In genomic region chr4:76622126-76622525, GRCh38 we compare ENCODE assay signal across 17 cellular contexts.
A peak's percentile ranks its signal among the peaks of the same experiment; 100 is the strongest.
DNase-seq lines count a peak whose midpoint lies in the region; ATAC-seq and TF ChIP-seq lines count a peak whose summit lies in the region.
"Had no signal": no experiment of that assay in that cellular context is flagged by ENCODE, and none has a peak within 500 bp of the region (broad histone marks: within the 10 kb centered on the region; RNA-seq: fewer than 3 reads in every experiment).

No MANE protein-coding gene starts in this region.

- H3K9me3 ChIP-seq in GM23248 (ENCODE audit: low read depth) (no peaks in the 10 kb centered on the region), left lung (no peaks in the 10 kb centered on the region), thoracic aorta (no peaks in the 10 kb centered on the region)
- H3K9me3 ChIP-seq: vagina had no signal

- H3K27ac ChIP-seq in GM23248 (peak overlapping the region; percentile 97), left lung (peak overlapping the region; percentile 58 to 77), thoracic aorta (peak overlapping the region; percentile 82 to 92)
- H3K27ac ChIP-seq: vagina had no signal

- H3K4me1 Mint-ChIP-seq in MCF 10A (ENCODE audit: insufficient read depth, unreplicated experiment) = peaks cover 37% of the 10 kb centered on the region
- no peaks in the 10 kb centered on the region for H3K4me1 Mint-ChIP-seq in activated CD8-positive, alpha-beta T cell treated with anti-CD3 and anti-CD28 coated beads for 36 hours (ENCODE audit: low read depth)
- H3K4me1 Mint-ChIP-seq: B cell had no signal

- no peaks in the 10 kb centered on the region for H3K36me3 Mint-ChIP-seq in MCF 10A (ENCODE audit: insufficient read depth, unreplicated experiment)
- no peaks in the 10 kb centered on the region for H3K36me3 Mint-ChIP-seq in activated CD8-positive, alpha-beta T cell treated with anti-CD3 and anti-CD28 coated beads for 36 hours (ENCODE audit: low read depth)

- POLR2A ChIA-PET in MCF 10A (lab: Yijun Ruan, JAX) = interaction anchor here (1.1 to 1.6 kb wide), 5 partner anchors 10 to 67 kb away, joined by 4 to 7 read pairs (median 4); no protein-coding TSS in a partner anchor
- POLR2A ChIA-PET in activated CD8-positive, alpha-beta T cell treated with anti-CD3 and anti-CD28 coated beads for 36 hours (lab: Charles Lee) = no interaction called here

- peak overlapping the region; percentile 3 for H3K4me3 Mint-ChIP-seq in MCF 10A (ENCODE audit: unreplicated experiment)
- H3K4me3 Mint-ChIP-seq in activated CD8-positive, alpha-beta T cell treated with anti-CD3 and anti-CD28 coated beads for 36 hours = no peak overlapping the region
- H3K4me3 Mint-ChIP-seq: activated CD8-positive, alpha-beta T cell treated with anti-CD3 and anti-CD28 coated beads, Interleukin-2, amount 10 ng/mL, durations not matched to agents 7 days and 5 days; B cell had no signal

- peak overlapping the region; percentile 85 for H3K9ac ChIP-seq in GM23248

- CTCF ChIA-PET in MCF 10A (lab: Yijun Ruan, JAX) = no interaction called here
- CTCF ChIA-PET in activated CD8-positive, alpha-beta T cell treated with anti-CD3 and anti-CD28 coated beads for 36 hours (lab: Charles Lee) = no interaction called here

- no peaks in the 10 kb centered on the region for H3K79me2 ChIP-seq in GM23248 (ENCODE audit: insufficient read depth)

- H3K4me1 ChIP-seq in GM23248 (ENCODE audit: insufficient read depth) (peaks cover 62% of the 10 kb centered on the region), left lung (peaks cover 6 to 16% of the 10 kb centered on the region in 2 donors), thoracic aorta (ENCODE audit: control insufficient read depth in 1 of 2, low read depth in 2 of 2) (peaks cover 37 to 89% of the 10 kb centered on the region in 2 donors)

- TF ChIP-seq CTCF in MCF 10A (IDR thresholded peaks at IDR 0.05; ENCODE audit: unreplicated experiment) = no peak
- no peak for TF ChIP-seq CTCF in left lung (IDR thresholded peaks at IDR 0.05)
- TF ChIP-seq CTCF in thoracic aorta (IDR thresholded peaks at IDR 0.05) = no peak
- no peak for TF ChIP-seq CTCF in activated CD8-positive, alpha-beta T cell treated with anti-CD3 and anti-CD28 coated beads for 36 hours (IDR thresholded peaks at IDR 0.05)

- H3K36me3 ChIP-seq in GM23248 (ENCODE audit: low read depth) (no peaks in the 10 kb centered on the region), left lung (no peaks in the 10 kb centered on the region), thoracic aorta (no peaks in the 10 kb centered on the region)
- H3K36me3 ChIP-seq: vagina had no signal

- H3K4me3 ChIP-seq in GM23248 (no peak overlapping the region), left lung (no peak overlapping the region), thoracic aorta (peak overlapping the region; percentile 15)
- H3K4me3 ChIP-seq: vagina had no signal

- H3K9me3 Mint-ChIP-seq in MCF 10A (ENCODE audit: unreplicated experiment) = no peaks in the 10 kb centered on the region
- no peaks in the 10 kb centered on the region for H3K9me3 Mint-ChIP-seq in activated CD8-positive, alpha-beta T cell treated with anti-CD3 and anti-CD28 coated beads for 36 hours

- H3K27me3 Mint-ChIP-seq in MCF 10A (ENCODE audit: insufficient read depth, unreplicated experiment) = no peaks in the 10 kb centered on the region
- H3K27me3 Mint-ChIP-seq in activated CD8-positive, alpha-beta T cell treated with anti-CD3 and anti-CD28 coated beads for 36 hours = peaks cover 18% of the 10 kb centered on the region

- 0 out of 2 replicates have a peak overlapping the region, but pooled peaks have one; percentile 23 for H2AFZ ChIP-seq in GM23248

- peak; percentile 74 for ATAC-seq in left lung
- no peak for ATAC-seq in thoracic aorta (ENCODE audit: insufficient number of reproducible peaks, low FRiP score, low read depth)
- ATAC-seq in activated CD8-positive, alpha-beta T cell treated with anti-CD3 and anti-CD28 coated beads for 36 hours = no peak
- ATAC-seq: activated CD8-positive, alpha-beta T cell treated with anti-CD3 and anti-CD28 coated beads, Interleukin-2, amount 10 ng/mL, durations not matched to agents 7 days and 5 days had no signal

- intact Hi-C loops in MCF 10A (cut with micrococcal nuclease) = loop anchor here (5.0 kb wide), 1 partner anchor 35 kb away; no protein-coding TSS in a partner anchor
- intact Hi-C loops in left lung (cut with DNase I) = no loop called here
- intact Hi-C loops in posterior cingulate gyrus (cut with DNase I) = no loop called here
- intact Hi-C loops in activated CD8-positive, alpha-beta T cell treated with anti-CD3 and anti-CD28 coated beads for 36 hours (cut with micrococcal nuclease) = no loop called here

- BruUV-seq in MCF 10A (replicated peaks; lab: Mats Ljungman, UMichigan) = no TSS peak

- no peaks in the 10 kb centered on the region; the same call in 1 of the 2 replicates for H3K9me2 ChIP-seq in GM23248 (ENCODE audit: insufficient read depth)

- H3K27me3 ChIP-seq in GM23248 (replicated peaks; ENCODE audit: insufficient read depth) (no peaks in the 10 kb centered on the region), left lung (no peaks in the 10 kb centered on the region), thoracic aorta (replicated peaks; ENCODE audit: insufficient read depth) (no peaks in the 10 kb centered on the region)
- H3K27me3 ChIP-seq: vagina had no signal

- DNase-seq in GM23248 = peak; percentile 72
- DNase-seq in MCF 10A (ENCODE audit: unreplicated experiment) = peak; percentile 75
- no peak for DNase-seq in left lung
- DNase-seq in thoracic aorta (ENCODE audit: low spot score) = no peak
- DNase-seq in posterior cingulate gyrus = no peak
- no peak for DNase-seq in retina
- DNase-seq in activated CD8-positive, alpha-beta T cell treated with anti-CD3 and anti-CD28 coated beads for 36 hours = no peak
- DNase-seq in DMS153 (lab: John Stamatoyannopoulos, UW) = no peak
- DNase-seq: activated CD8-positive, alpha-beta T cell treated with anti-CD3 and anti-CD28 coated beads, Interleukin-2, amount 10 ng/mL, durations not matched to agents 7 days and 5 days; activated gamma-delta T cell; caudate nucleus; DND-41; NCI-H187 treated with DMSO at 0.1 percent for 48 hours; NCI-H774 had no signal

- H3F3A ChIP-seq in GM23248 (ENCODE audit: insufficient read depth) = peaks cover 47% of the 10 kb centered on the region

- no peaks in the 10 kb centered on the region for H4K20me1 ChIP-seq in GM23248 (ENCODE audit: insufficient read depth)

- H3K4me2 ChIP-seq in GM23248 (ENCODE audit: unreplicated experiment) = peak overlapping the region; percentile 27

- H3K27ac Mint-ChIP-seq in MCF 10A (ENCODE audit: low read depth, unreplicated experiment) = peak overlapping the region; percentile 87
- H3K27ac Mint-ChIP-seq in activated CD8-positive, alpha-beta T cell treated with anti-CD3 and anti-CD28 coated beads for 36 hours = no peak overlapping the region
- H3K27ac Mint-ChIP-seq: activated CD8-positive, alpha-beta T cell treated with anti-CD3 and anti-CD28 coated beads, Interleukin-2, amount 10 ng/mL, durations not matched to agents 7 days and 5 days; B cell; progenitor cell of endocrine pancreas had no signal

- 26 to 32% methylated on average over 4 of the region's 4 CpGs for WGBS in GM23248 (ENCODE audit: low coverage in 1 of 2, low lambda C conversion rate in 2 of 2, missing lambda C conversion rate in 2 of 2), 2 experiments

- in situ Hi-C loops in GM23248 (cut with MboI) = no loop called here

Comparison
In these comparisons a context has a peak if more than half of its experiments do, and no peak if none do; other contexts are left out.
1. DNase-seq: peak in GM23248 (single experiment) and MCF 10A (single experiment); none in left lung (0 of 2), thoracic aorta (single experiment), posterior cingulate gyrus (0 of 10), retina (single experiment), activated CD8-positive, alpha-beta T cell treated with anti-CD3 and anti-CD28 coated beads for 36 hours (single experiment) and DMS153 (single experiment).
2. Peak in every context shown above with its lines, with median percentiles within 50 percentile points of each other: H3K27ac ChIP-seq.